In genomic region chr1:60367522-60367921, GRCh38 we compare ENCODE assay signal across 24 cellular contexts.
DNase-seq lines count a peak whose midpoint lies in the region; ATAC-seq and TF ChIP-seq lines count a peak whose summit lies in the region.
"Had no signal": no experiment of that assay in that cellular context is flagged by ENCODE, and none has a peak within 500 bp of the region (broad histone marks: within the 10 kb centered on the region; RNA-seq: fewer than 3 reads in every experiment).

No MANE protein-coding gene starts in this region.

- DNase-seq in BE2C (peak; percentile 7), NCI-H1694 (lab: John Stamatoyannopoulos, UW) (peak; percentile 51), ecto neural progenitor cell (ENCODE audit: low spot score) (peak; percentile 44), mesendoderm (peak; percentile 22), AG20443 (ENCODE audit: low spot score) (no peak), DMS153 treated with DMSO at 0.1 percent for 48 hours (lab: John Stamatoyannopoulos, UW; ENCODE audit: unreplicated experiment) (no peak)
- DNase-seq in activated T-cell treated with anti-CD3 and anti-CD28 coated beads, Interleukin-2, amount 50 U/mL, for 48 hours, result no peak
- DNase-seq in natural killer cell treated with Interleukin-12 subunit alpha and Interleukin-12 subunit beta and Interleukin-15 and Interleukin-18, amount 100 ng/mL, for 72 hours (ENCODE audit: low spot score), result no peak
- DNase-seq: activated B cell treated with CpG ODN at 0.5 μM for 24 hours; activated CD4-positive, alpha-beta T cell treated with anti-CD3 and anti-CD28 coated beads, Interleukin-2, amount 50 U/mL, for 4 hours; activated effector memory CD4-positive, alpha-beta T cell treated with Interleukin-2 at 50 U/mL for 16 hours; effector memory CD4-positive, alpha-beta T cell; left cardiac atrium; mesenchymal stem cell; MG63; naive thymus-derived CD4-positive, alpha-beta T cell; NCI-H345; RPMI8226 had no signal

- H2AK5ac ChIP-seq in mesendoderm (ENCODE audit: low read length), result no peak overlapping the region

- H3K4me3 ChIP-seq in BE2C (ENCODE audit: low read depth, low read length), result no peak overlapping the region
- H3K4me3 ChIP-seq in mesendoderm (ENCODE audit: low read length), result no peak overlapping the region
- H3K4me3 ChIP-seq: K562, MG63, vagina had no signal

- no peaks in the 10 kb centered on the region for H3K36me3 Mint-ChIP-seq in natural killer cell treated with Interleukin-12 subunit alpha and Interleukin-12 subunit beta and Interleukin-15 and Interleukin-18, amount 100 ng/mL, for 72 hours
- H3K36me3 Mint-ChIP-seq: brain; CD14-positive monocyte; naive thymus-derived CD4-positive, alpha-beta T cell had no signal

- H3K79me1 ChIP-seq in mesendoderm (ENCODE audit: low read length), result no peaks in the 10 kb centered on the region

- H3K56ac ChIP-seq in mesendoderm (ENCODE audit: low read length), result no peak overlapping the region

- no peak overlapping the region for H3K18ac ChIP-seq in mesendoderm (ENCODE audit: low read length)

- no peak overlapping the region for H3K23ac ChIP-seq in mesendoderm (ENCODE audit: low read length)

- H3K36me3 ChIP-seq in BE2C (no peaks in the 10 kb centered on the region), mesendoderm (ENCODE audit: control insufficient read depth, insufficient read depth, low read length) (no peaks in the 10 kb centered on the region)
- H3K36me3 ChIP-seq: MG63, vagina had no signal

- H3K27ac ChIP-seq in mesendoderm (ENCODE audit: low read depth, low read length), result no peak overlapping the region
- H3K27ac ChIP-seq: vagina had no signal

- no peak overlapping the region for H3K4me2 ChIP-seq in mesendoderm (ENCODE audit: low read length)

- no peaks in the 10 kb centered on the region for H3K9me3 ChIP-seq in BE2C
- H3K9me3 ChIP-seq: MG63, vagina had no signal

- no peak overlapping the region for H4K8ac ChIP-seq in mesendoderm (ENCODE audit: low read depth, low read length)

- H3K27me3 Mint-ChIP-seq in natural killer cell treated with Interleukin-12 subunit alpha and Interleukin-12 subunit beta and Interleukin-15 and Interleukin-18, amount 100 ng/mL, for 72 hours, result no peaks in the 10 kb centered on the region
- H3K27me3 Mint-ChIP-seq: activated B cell treated with CpG ODN at 0.5 μM for 24 hours had no signal

- ATAC-seq in natural killer cell treated with Interleukin-12 subunit alpha and Interleukin-12 subunit beta and Interleukin-15 and Interleukin-18, amount 100 ng/mL, for 72 hours, result no peak
- ATAC-seq: HCT116; K562; naive thymus-derived CD4-positive, alpha-beta T cell; sciatic nerve had no signal

- TF ChIP-seq CTCF in BE2C (IDR thresholded peaks at IDR 0.05; ENCODE audit: low read depth, low read length), result no peak

- no peak overlapping the region for H3K27ac Mint-ChIP-seq in natural killer cell treated with Interleukin-12 subunit alpha and Interleukin-12 subunit beta and Interleukin-15 and Interleukin-18, amount 100 ng/mL, for 72 hours
- H3K27ac Mint-ChIP-seq: activated B cell treated with CpG ODN at 0.5 μM for 24 hours; CD14-positive monocyte; naive thymus-derived CD4-positive, alpha-beta T cell had no signal

- no peaks in the 10 kb centered on the region for H3K27me3 ChIP-seq in BE2C
- H3K27me3 ChIP-seq in mesendoderm (ENCODE audit: insufficient read depth, low read length, poor library complexity), result no peaks in the 10 kb centered on the region
- H3K27me3 ChIP-seq: MG63, vagina had no signal

- H3K79me2 ChIP-seq in mesendoderm (ENCODE audit: control insufficient read depth, insufficient read depth, low read length), result no peaks in the 10 kb centered on the region

- no peak overlapping the region for H3K9ac ChIP-seq in mesendoderm (ENCODE audit: low read length)

- no peaks in the 10 kb centered on the region for H3K4me1 Mint-ChIP-seq in natural killer cell treated with Interleukin-12 subunit alpha and Interleukin-12 subunit beta and Interleukin-15 and Interleukin-18, amount 100 ng/mL, for 72 hours (ENCODE audit: low read depth in 2 of 2)
- H3K4me1 Mint-ChIP-seq: activated B cell treated with CpG ODN at 0.5 μM for 24 hours; brain; naive thymus-derived CD4-positive, alpha-beta T cell had no signal

- H3K4me1 ChIP-seq in BE2C, result no peaks in the 10 kb centered on the region
- H3K4me1 ChIP-seq in mesendoderm (ENCODE audit: control insufficient read depth, low read depth, low read length), result no peaks in the 10 kb centered on the region
- H3K4me1 ChIP-seq: vagina had no signal

- H3K9me3 Mint-ChIP-seq in natural killer cell treated with Interleukin-12 subunit alpha and Interleukin-12 subunit beta and Interleukin-15 and Interleukin-18, amount 100 ng/mL, for 72 hours, result peaks cover 12% of the 10 kb centered on the region

- no peak overlapping the region for H2BK5ac ChIP-seq in mesendoderm (ENCODE audit: low read length)

- H2BK15ac ChIP-seq in mesendoderm (replicated peaks; ENCODE audit: low read depth), result no peak overlapping the region

- WGBS in mesendoderm (ENCODE audit: extremely low coverage, insufficient coverage, low lambda C conversion rate), result no CpG with 5 or more reads among the region's 7 CpGs

- H2BK120ac ChIP-seq in mesendoderm (ENCODE audit: low read depth, low read length), result no peak overlapping the region

- H3K4ac ChIP-seq in mesendoderm (ENCODE audit: low read depth, low read length), result no peak overlapping the region

- no peak overlapping the region for H3K4me3 Mint-ChIP-seq in natural killer cell treated with Interleukin-12 subunit alpha and Interleukin-12 subunit beta and Interleukin-15 and Interleukin-18, amount 100 ng/mL, for 72 hours
- H3K4me3 Mint-ChIP-seq: activated B cell treated with CpG ODN at 0.5 μM for 24 hours; naive thymus-derived CD4-positive, alpha-beta T cell had no signal

- H4K5ac ChIP-seq in mesendoderm (ENCODE audit: low read length), result no peak overlapping the region

Comparison
In these comparisons a context has a peak if more than half of its experiments do, and no peak if none do; other contexts are left out.
1. DNase-seq: peak in BE2C (single experiment), NCI-H1694 (single experiment), ecto neural progenitor cell (single experiment) and mesendoderm (single experiment); none in AG20443 (single experiment), DMS153 treated with DMSO at 0.1 percent for 48 hours (single experiment), activated T-cell treated with anti-CD3 and anti-CD28 coated beads, Interleukin-2, amount 50 U/mL, for 48 hours (0 of 2) and natural killer cell treated with Interleukin-12 subunit alpha and Interleukin-12 subunit beta and Interleukin-15 and Interleukin-18, amount 100 ng/mL, for 72 hours (single experiment).